ENCODE assay signal across 1 cellular context in the genomic region with DNA sequence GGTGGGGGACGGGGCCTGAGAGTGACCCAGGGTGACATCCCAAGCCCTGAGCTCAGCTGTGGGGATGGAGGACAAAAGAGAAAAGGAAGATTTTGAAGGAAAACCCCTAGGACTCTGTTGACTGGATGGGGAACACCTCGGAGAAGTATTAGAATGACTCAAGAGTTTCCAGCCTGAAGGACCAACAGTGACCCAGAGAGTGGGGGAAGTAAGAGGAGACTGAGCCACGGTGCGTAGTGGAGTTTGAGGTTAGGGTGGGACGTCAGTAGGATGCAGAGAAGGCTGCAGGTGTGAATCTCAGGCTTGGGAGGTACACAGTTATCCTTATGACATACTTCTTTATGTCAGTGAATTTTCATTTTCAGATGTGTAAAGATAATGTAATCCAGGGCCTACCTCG.
TF ChIP-seq lines count a peak whose summit lies in the region.

No MANE protein-coding gene starts in this region.

TF ChIP-seq in SK-N-SH, 30 proteins besides CTCF, POLR2A, EP300 and RAD21 (continued from another document):
- no peak for TF ChIP-seq GABPA (IDR thresholded peaks at IDR 0.05; ENCODE audit: low read depth)
- TF ChIP-seq, protein P1, sequence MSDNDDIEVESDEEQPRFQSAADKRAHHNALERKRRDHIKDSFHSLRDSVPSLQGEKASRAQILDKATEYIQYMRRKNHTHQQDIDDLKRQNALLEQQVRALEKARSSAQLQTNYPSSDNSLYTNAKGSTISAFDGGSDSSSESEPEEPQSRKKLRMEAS (IDR thresholded peaks at IDR 0.05; ENCODE audit: low read depth) = no peak
TF ChIP-seq in SK-N-SH: peak in this region for 0.
